In the genomic region with DNA sequence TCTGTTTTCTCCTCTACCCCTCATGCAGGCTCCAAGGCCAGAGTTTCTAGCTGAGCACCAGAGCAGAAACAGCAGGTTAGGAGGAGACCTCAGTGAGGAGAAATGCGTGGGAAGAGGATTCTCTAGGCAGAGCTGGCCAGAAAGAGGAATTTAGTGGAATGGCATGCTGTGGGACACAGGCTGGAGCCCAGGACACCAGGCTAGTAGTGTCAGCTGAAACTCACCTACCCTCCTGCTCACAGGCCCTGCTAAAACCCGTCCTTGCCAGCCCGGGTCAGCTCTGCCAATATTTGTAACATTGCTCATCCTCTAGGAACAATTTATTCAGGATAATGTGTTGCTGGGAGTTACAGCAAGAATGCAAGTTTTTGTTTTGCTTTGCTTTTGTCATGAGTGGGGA, we compare ENCODE assay signal across 22 cellular contexts. TPM values are rescaled to one million over a fixed set of nuclear protein-coding genes. Genes with fewer than 3 reads are reported as not detected.
DNase-seq lines count a peak whose midpoint lies in the region; ATAC-seq, FAIRE-seq and TF ChIP-seq lines count a peak whose summit lies in the region.
"Had no signal": no experiment of that assay in that cellular context is flagged by ENCODE, and none has a peak within 500 bp of the region (broad histone marks: within the 10 kb centered on the region; RNA-seq: fewer than 3 reads in every experiment).

No MANE protein-coding gene starts in this region.

- DNase-seq in HepG2 (ENCODE audit: low spot score): no peak
- peak; percentile 17 for DNase-seq in brain microvascular endothelial cell
- peak; percentile 0 for DNase-seq in kidney epithelial cell (ENCODE audit: low read depth)
- no peak for DNase-seq in NCI-H1417 (lab: John Stamatoyannopoulos, UW)
- DNase-seq in tibial nerve (ENCODE audit: low spot score in 2 of 2): no peak
- DNase-seq: 8988T; activated CD4-positive, alpha-beta T cell treated with anti-CD3 and anti-CD28 coated beads, Interleukin-2, amount 10 ng/mL, durations not matched to agents 24 days and 14 days; activated T-cell treated with anti-CD3 and anti-CD28 coated beads for 4 hours; GF-D8; islet precursor cell; midbrain; NCI-H1694 treated with DMSO at 0.1 percent for 48 hours; NCI-H510A; SJCRH30; stimulated activated CD4-positive, alpha-beta T cell treated with anti-CD3 and anti-CD28 coated beads, Interleukin-4, amount 100 ng/mL, for 24 hours; T-helper 9 cell had no signal

- H3K27ac ChIP-seq in liver (ENCODE audit: low read depth in 1 of 2, low read length in 2 of 2) (no peak overlapping the region), HepG2 (ENCODE audit: extremely low read length, insufficient read depth, low read length) (no peak overlapping the region), brain microvascular endothelial cell (no peak overlapping the region), tibial nerve (no peak overlapping the region)
- H3K27ac ChIP-seq: neutrophil, SJCRH30 had no signal

- H3K9ac ChIP-seq in liver (ENCODE audit: low read depth in 1 of 2, low read length in 2 of 2) (no peak overlapping the region), HepG2 (ENCODE audit: insufficient read depth, low read depth, low read length) (no peak overlapping the region)

- H3K4me2 ChIP-seq in HepG2 (ENCODE audit: low read depth, low read length): no peak overlapping the region

- intact Hi-C loops in HepG2 (cut with micrococcal nuclease; ENCODE audit: unreplicated experiment): loop anchor here (5.0 kb wide), 1 partner anchor 839 kb away; no protein-coding TSS in a partner anchor

- H3K36me3 ChIP-seq in liver (ENCODE audit: control insufficient read depth in 4 of 4, insufficient read depth in 3 of 4, low read depth in 1 of 4, low read length in 3 of 4): peaks cover 0 to 3% (median 0%) of the 10 kb centered on the region in 4 donors
- peaks cover 2 to 8% of the 10 kb centered on the region in 2 experiments; a peak in 2 of 5 replicates for H3K36me3 ChIP-seq in HepG2 (replicated peaks in 1 of 2; ENCODE audit: control insufficient read depth in 1 of 2, insufficient read depth in 2 of 2, low read length in 2 of 2)
- H3K36me3 ChIP-seq in brain microvascular endothelial cell (replicated peaks): no peaks in the 10 kb centered on the region
- no peaks in the 10 kb centered on the region for H3K36me3 ChIP-seq in kidney epithelial cell (ENCODE audit: control insufficient read depth, insufficient read depth, low read length)
- no peaks in the 10 kb centered on the region for H3K36me3 ChIP-seq in tibial nerve
- H3K36me3 ChIP-seq: neutrophil, SJCRH30 had no signal

- no TSS peak for BruUV-seq in HepG2 (replicated peaks; lab: Mats Ljungman, UMichigan)

- TF ChIP-seq EP300 in HepG2 (IDR thresholded peaks at IDR 0.05; ENCODE audit: low read depth in 2 of 2, low read length in 2 of 2): no peak
- TF ChIP-seq EP300 in HepG2 (CRISPR knock-in tag; IDR thresholded peaks at IDR 0.05; ENCODE audit: borderline replicate concordance): no peak
- no peak for TF ChIP-seq EP300 in tibial nerve (IDR thresholded peaks at IDR 0.05)

- 60% methylated on average over 3 of the region's 3 CpGs for WGBS in liver
- WGBS in HepG2 (ENCODE audit: low lambda C conversion rate): 82% methylated on average over 3 of the region's 3 CpGs
- WGBS in tibial nerve, 2 donors: 57 to 62% methylated on average over 3 of the region's 3 CpGs

- H3K27me3 ChIP-seq in liver (ENCODE audit: control insufficient read depth in 4 of 4, insufficient read depth in 4 of 4, low read length in 3 of 4): no peaks in the 10 kb centered on the region
- no peaks in the 10 kb centered on the region for H3K27me3 ChIP-seq in HepG2 (ENCODE audit: control insufficient read depth in 1 of 2, insufficient read depth in 2 of 2, low read length in 2 of 2)
- no peaks in the 10 kb centered on the region for H3K27me3 ChIP-seq in brain microvascular endothelial cell (replicated peaks)
- no peaks in the 10 kb centered on the region for H3K27me3 ChIP-seq in kidney epithelial cell (ENCODE audit: control insufficient read depth, insufficient read depth, low read length)
- no peaks in the 10 kb centered on the region for H3K27me3 ChIP-seq in tibial nerve
- H3K27me3 ChIP-seq: SJCRH30 had no signal

- CTCF ChIA-PET in HepG2 (lab: Yijun Ruan, JAX; ENCODE audit: low intra/inter-chr PET ratio, low total read pairs): no interaction called here

- H3K9me3 ChIP-seq in liver (ENCODE audit: control insufficient read depth in 4 of 4, low read length in 3 of 4) (no peaks in the 10 kb centered on the region), HepG2 (ENCODE audit: low read length) (no peaks in the 10 kb centered on the region), tibial nerve (no peaks in the 10 kb centered on the region)
- H3K9me3 ChIP-seq: neutrophil, SJCRH30 had no signal

- H3K4me1 ChIP-seq in liver (ENCODE audit: control insufficient read depth in 4 of 4, insufficient read depth in 4 of 4, low read length in 3 of 4): peaks cover 0 to 14% (median 5%) of the 10 kb centered on the region in 4 donors
- peaks cover 9% of the 10 kb centered on the region; the same call in 1 of the 2 replicates for H3K4me1 ChIP-seq in HepG2 (ENCODE audit: insufficient read depth, low read length)
- H3K4me1 ChIP-seq in tibial nerve: peaks cover 0 to 7% (median 0%) of the 10 kb centered on the region in 4 donors
- H3K4me1 ChIP-seq: SJCRH30 had no signal

- TF ChIP-seq CTCF in liver (IDR thresholded peaks at IDR 0.05; ENCODE audit: low read depth, low read length, missing input control) (no peak), HepG2 (CRISPR knock-in tag; IDR thresholded peaks at IDR 0.05) (no peak), brain microvascular endothelial cell (IDR thresholded peaks at IDR 0.05; ENCODE audit: low read depth, low read length, missing control alignments) (no peak), kidney epithelial cell (IDR thresholded peaks at IDR 0.05; ENCODE audit: insufficient read depth, low read length, poor library complexity, severe bottlenecking) (no peak), tibial nerve (IDR thresholded peaks at IDR 0.05) (no peak)

- no peak for FAIRE-seq in HepG2 (lab: Jason Lieb, UNC)
- FAIRE-seq: GM18507 had no signal

- H3K79me2 ChIP-seq in HepG2 (ENCODE audit: insufficient read depth, low read length): no peaks in the 10 kb centered on the region

- TF ChIP-seq RAD21 in liver (IDR thresholded peaks at IDR 0.05) (peak; percentile 10 to 22), HepG2 (CRISPR knock-in tag; IDR thresholded peaks at IDR 0.05) (no peak)

- no peak overlapping the region for H2AFZ ChIP-seq in HepG2 (ENCODE audit: low read length)

- H3K4me3 ChIP-seq in liver (ENCODE audit: low read depth in 1 of 3, low read length in 3 of 3) (no peak overlapping the region), HepG2 (replicated peaks in 1 of 3; ENCODE audit: insufficient read depth in 1 of 3, low read depth in 2 of 3, low read length in 3 of 3) (no peak overlapping the region), brain microvascular endothelial cell (ENCODE audit: low read depth, low read length) (no peak overlapping the region), kidney epithelial cell (ENCODE audit: low read depth, low read length) (no peak overlapping the region), tibial nerve (no peak overlapping the region)
- H3K4me3 ChIP-seq: SJCRH30 had no signal

- no peaks in the 10 kb centered on the region for H4K20me1 ChIP-seq in HepG2 (ENCODE audit: insufficient read depth, low read length)

- no peak for TF ChIP-seq POLR2A in HepG2 (IDR thresholded peaks at IDR 0.05; ENCODE audit: insufficient read depth in 1 of 2, low read depth in 2 of 2, low read length in 2 of 2)
- no peak for TF ChIP-seq POLR2A in tibial nerve (IDR thresholded peaks at IDR 0.05)

- POLR2A ChIA-PET in HepG2 (lab: Yijun Ruan, JAX): no interaction called here

- in situ Hi-C loops in HepG2 (cut with HindIII; ENCODE audit: extremely low pct_ligation_motif_present, low pct_unique_long_range_greater_than_20kb) (no loop called here), brain microvascular endothelial cell (cut with HindIII; ENCODE audit: low pct_ligation_motif_present, low sequenced_read_pairs) (loop anchor here (25.0 kb wide), 1 partner anchor 99 kb away; no protein-coding TSS in a partner anchor)

- no peak for ATAC-seq in HepG2
- ATAC-seq in GM18502 (IDR thresholded peaks at IDR 0.05; ENCODE audit: poor library complexity, unreplicated experiment): no peak
- ATAC-seq in HG02759 (IDR thresholded peaks at IDR 0.05; ENCODE audit: unreplicated experiment): no peak

TF ChIP-seq in liver, 16 proteins besides CTCF, POLR2A, EP300 and RAD21 (continues in another document):
- TF ChIP-seq TAF1 (conservative IDR thresholded peaks at IDR 0.05): no peak
- no peak for TF ChIP-seq NR2F2 (IDR thresholded peaks at IDR 0.05)

TF ChIP-seq in HepG2, 621 proteins besides CTCF, POLR2A, EP300 and RAD21 (continues in another document):
- TF ChIP-seq MYNN (CRISPR knock-in tag; IDR thresholded peaks at IDR 0.05; ENCODE audit: low read depth): no peak

RNA-seq across cellular contexts. Expression of a gene that starts 40.2 kb away (rescaled TPM):
- total RNA-seq in liver (10 to 100 TPM; 49.4 to 67.9 TPM), HepG2 (2016; rRNA removed; fragmentation: Illumina TruSeq; extraction: Trizol) (0.13 TPM in 1 of 2 replicates, not detected in the other), kidney epithelial cell (not detected in 2 replicates), tibial nerve (not detected)
- polyA plus RNA-seq in liver (10 to 100 TPM; 50.1 to 51.1 TPM), HepG2 (2011; rRNA removed) (0.04 and 0.05 TPM in 2 replicates)
- not detected in 2 replicates for total RNA-seq in HepG2 (2016; cell fraction: cytosol; rRNA removed; fragmentation: Illumina TruSeq; extraction: Trizol; ENCODE audit: low read depth)
- total RNA-seq in HepG2 (2016; cell fraction: insoluble cytoplasmic fraction; rRNA removed; fragmentation: Illumina TruSeq; extraction: Trizol): 0.19 TPM in 1 of 2 replicates, not detected in the other
- total RNA-seq in HepG2 (2016; cell fraction: membrane; rRNA removed; fragmentation: Illumina TruSeq; extraction: Trizol): not detected in 2 replicates
- not detected in 2 replicates for total RNA-seq in HepG2 (2016; cell fraction: nucleus; rRNA removed; fragmentation: Illumina TruSeq; extraction: Trizol)
- not detected in 2 replicates for polyA plus RNA-seq in HepG2 (2011; cell fraction: cytosol; rRNA removed)
- polyA plus RNA-seq in HepG2 (2011; cell fraction: nucleus; rRNA removed): not detected in 2 replicates
- polyA plus RNA-seq in HepG2 (2012): 0.19 TPM in 1 of 2 replicates, not detected in the other
- polyA plus RNA-seq in HepG2 (2016; cell fraction: cytosol; fragmentation: Illumina TruSeq; extraction: Trizol; ENCODE audit: low read depth): not detected in 2 replicates
- 0.14 and 0.30 TPM in 2 replicates for polyA plus RNA-seq in HepG2 (2016; cell fraction: insoluble cytoplasmic fraction; fragmentation: Illumina TruSeq; extraction: Trizol; ENCODE audit: low read depth)
- polyA plus RNA-seq in HepG2 (2016; cell fraction: membrane; fragmentation: Illumina TruSeq; extraction: Trizol; ENCODE audit: low read depth): not detected in 2 replicates
- polyA plus RNA-seq in HepG2 (2016; cell fraction: nucleus; fragmentation: Illumina TruSeq; extraction: Trizol; ENCODE audit: insufficient read depth, low read depth): not detected in 2 replicates
- 0.08 TPM in 1 of 2 replicates, not detected in the other for polyA minus RNA-seq in HepG2 (2011; rRNA and poly(A)+ RNA removed; ENCODE audit: low replicate concordance)
- not detected in 2 replicates for polyA minus RNA-seq in HepG2 (2011; cell fraction: cytosol; rRNA and poly(A)+ RNA removed)
- not detected in 2 replicates for polyA minus RNA-seq in HepG2 (2011; cell fraction: nucleus; rRNA and poly(A)+ RNA removed)
- total RNA-seq: activated CD4-positive, alpha-beta T cell treated with anti-CD3 and anti-CD28 coated beads, Interleukin-2, amount 10 ng/mL, durations not matched to agents 24 days and 14 days; SJCRH30; skeletal muscle tissue had no signal

Comparison
In these comparisons a context has a peak if more than half of its experiments do, and no peak if none do; other contexts are left out.
1. RNA of a gene that starts 40.2 kb away (total RNA-seq): 49.4 to 67.9 TPM in liver; 0.13 to 0.19 TPM in HepG2, not detected in kidney epithelial cell and not detected in tibial nerve; every median in the first group is over 10 times any median in the second.
2. DNase-seq: peak in brain microvascular endothelial cell (single experiment) and kidney epithelial cell (single experiment); none in HepG2 (single experiment), NCI-H1417 (0 of 3) and tibial nerve (0 of 2).